28 cellular contexts compared by ENCODE assay signal in genomic region chr19:4197228-4197624, GRCh38. TPM values are rescaled to one million over a fixed set of nuclear protein-coding genes. Genes with fewer than 3 reads are reported as not detected.
DNase-seq lines count a peak whose midpoint lies in the region; ATAC-seq and TF ChIP-seq lines count a peak whose summit lies in the region.
"Had no signal": no experiment of that assay in that cellular context is flagged by ENCODE, and none has a peak within 500 bp of the region (broad histone marks: within the 10 kb centered on the region; RNA-seq: fewer than 3 reads in every experiment).

No MANE protein-coding gene starts in this region.

- peak overlapping the region; percentile 0 for H3K4me3 Mint-ChIP-seq in T-helper 1 cell treated with Interleukin-12 subunit alpha and Interleukin-12 subunit beta and Interleukin-4 antibody, amounts not matched to agents 30 μg/mL and 1 μg/mL, for 36 hours
- peak overlapping the region; percentile 82 for H3K4me3 Mint-ChIP-seq in Caco-2 (ENCODE audit: unreplicated experiment)
- H3K4me3 Mint-ChIP-seq in activated T-helper 1 cell treated with anti-CD3 and anti-CD28 coated beads, Interleukin-12 subunit alpha, Interleukin-12 subunit beta, Interleukin-2, Interleukin-4 antibody, amounts not matched to agents 30 ng/mL and 10 ng/mL and 1 ng/mL, durations not matched to agents 14 hours and 24 hours and 36 hours: no peak overlapping the region
- peak overlapping the region in 6 of 10 donors; percentile 30 to 62 (median 46) for H3K4me3 Mint-ChIP-seq in naive thymus-derived CD8-positive, alpha-beta T cell
- H3K4me3 Mint-ChIP-seq: HFFc6 had no signal

- H3K9me3 Mint-ChIP-seq in T-helper 1 cell treated with Interleukin-12 subunit alpha and Interleukin-12 subunit beta and Interleukin-4 antibody, amounts not matched to agents 30 μg/mL and 1 μg/mL, for 36 hours: peaks cover 11% of the 10 kb centered on the region
- H3K9me3 Mint-ChIP-seq in Caco-2 (ENCODE audit: unreplicated experiment): peaks cover 22% of the 10 kb centered on the region
- peaks cover 10% of the 10 kb centered on the region for H3K9me3 Mint-ChIP-seq in activated T-helper 1 cell treated with anti-CD3 and anti-CD28 coated beads, Interleukin-12 subunit alpha, Interleukin-12 subunit beta, Interleukin-2, Interleukin-4 antibody, amounts not matched to agents 30 ng/mL and 10 ng/mL and 1 ng/mL, durations not matched to agents 14 hours and 24 hours and 36 hours
- peaks cover 0 to 9% (median 0%) of the 10 kb centered on the region in 9 donors for H3K9me3 Mint-ChIP-seq in naive thymus-derived CD8-positive, alpha-beta T cell
- H3K9me3 Mint-ChIP-seq: CD4-positive, alpha-beta T cell had no signal

- POLR2A ChIA-PET in Caco-2 (lab: Charles Lee): no interaction called here
- POLR2A ChIA-PET in naive thymus-derived CD8-positive, alpha-beta T cell (lab: Charles Lee): no interaction called here

- peaks cover 2% of the 10 kb centered on the region; the same call in 1 of the 2 replicates for H3K27me3 ChIP-seq in Caco-2 (replicated peaks; ENCODE audit: control insufficient read depth, insufficient read depth, low read length)
- H3K27me3 ChIP-seq in effector memory CD4-positive, alpha-beta T cell (replicated peaks; ENCODE audit: control insufficient read depth, insufficient read depth, low read length, poor library complexity, severe bottlenecking): peaks cover 20% of the 10 kb centered on the region

- H3K27me3 Mint-ChIP-seq in T-helper 1 cell treated with Interleukin-12 subunit alpha and Interleukin-12 subunit beta and Interleukin-4 antibody, amounts not matched to agents 30 μg/mL and 1 μg/mL, for 36 hours (ENCODE audit: low read depth): peaks cover 41% of the 10 kb centered on the region
- peaks cover 32% of the 10 kb centered on the region for H3K27me3 Mint-ChIP-seq in Caco-2 (ENCODE audit: insufficient read depth, unreplicated experiment)
- H3K27me3 Mint-ChIP-seq in activated T-helper 1 cell treated with anti-CD3 and anti-CD28 coated beads, Interleukin-12 subunit alpha, Interleukin-12 subunit beta, Interleukin-2, Interleukin-4 antibody, amounts not matched to agents 30 ng/mL and 10 ng/mL and 1 ng/mL, durations not matched to agents 14 hours and 24 hours and 36 hours (ENCODE audit: insufficient read depth): peaks cover 17% of the 10 kb centered on the region
- H3K27me3 Mint-ChIP-seq in naive thymus-derived CD8-positive, alpha-beta T cell: peaks cover 32 to 66% (median 49%) of the 10 kb centered on the region in 5 donors

- no peak overlapping the region for H3K27ac ChIP-seq in effector memory CD4-positive, alpha-beta T cell (ENCODE audit: insufficient read depth, low read length, poor library complexity, severe bottlenecking)
- H3K27ac ChIP-seq: 22Rv1, pancreas, RWPE1, stomach, tibial artery had no signal

- H3K36me3 Mint-ChIP-seq in T-helper 1 cell treated with Interleukin-12 subunit alpha and Interleukin-12 subunit beta and Interleukin-4 antibody, amounts not matched to agents 30 μg/mL and 1 μg/mL, for 36 hours (ENCODE audit: low read depth): peaks cover 7% of the 10 kb centered on the region
- H3K36me3 Mint-ChIP-seq in Caco-2 (ENCODE audit: insufficient read depth, unreplicated experiment): peaks cover 12% of the 10 kb centered on the region
- peaks cover 3% of the 10 kb centered on the region for H3K36me3 Mint-ChIP-seq in activated T-helper 1 cell treated with anti-CD3 and anti-CD28 coated beads, Interleukin-12 subunit alpha, Interleukin-12 subunit beta, Interleukin-2, Interleukin-4 antibody, amounts not matched to agents 30 ng/mL and 10 ng/mL and 1 ng/mL, durations not matched to agents 14 hours and 24 hours and 36 hours (ENCODE audit: low read depth)
- peaks cover 4 to 12% (median 8%) of the 10 kb centered on the region in 3 donors for H3K36me3 Mint-ChIP-seq in naive thymus-derived CD8-positive, alpha-beta T cell

- H3K4me3 ChIP-seq in Caco-2 (ENCODE audit: low read depth, low read length): no peak overlapping the region
- no peak overlapping the region for H3K4me3 ChIP-seq in effector memory CD4-positive, alpha-beta T cell (ENCODE audit: insufficient read depth, low read depth, low read length, poor library complexity, severe bottlenecking)
- H3K4me3 ChIP-seq: pancreas, stomach, tibial artery had no signal

- H3K4me1 Mint-ChIP-seq in T-helper 1 cell treated with Interleukin-12 subunit alpha and Interleukin-12 subunit beta and Interleukin-4 antibody, amounts not matched to agents 30 μg/mL and 1 μg/mL, for 36 hours (ENCODE audit: low read depth): peaks cover 2% of the 10 kb centered on the region
- peaks cover 11% of the 10 kb centered on the region for H3K4me1 Mint-ChIP-seq in Caco-2 (ENCODE audit: low read depth, unreplicated experiment)
- peaks cover 6% of the 10 kb centered on the region for H3K4me1 Mint-ChIP-seq in activated T-helper 1 cell treated with anti-CD3 and anti-CD28 coated beads, Interleukin-12 subunit alpha, Interleukin-12 subunit beta, Interleukin-2, Interleukin-4 antibody, amounts not matched to agents 30 ng/mL and 10 ng/mL and 1 ng/mL, durations not matched to agents 14 hours and 24 hours and 36 hours (ENCODE audit: low read depth)
- peaks cover 12 to 15% (median 13%) of the 10 kb centered on the region in 4 donors for H3K4me1 Mint-ChIP-seq in naive thymus-derived CD8-positive, alpha-beta T cell

- ATAC-seq in naive thymus-derived CD8-positive, alpha-beta T cell: no peak
- ATAC-seq in sciatic nerve: no peak
- ATAC-seq: right cardiac atrium had no signal

- intact Hi-C loops in Caco-2 (cut with micrococcal nuclease; ENCODE audit: unreplicated experiment) (no loop called here), sciatic nerve (cut with DNase I) (no loop called here)
- intact Hi-C loops in activated T-helper 1 cell treated with anti-CD3 and anti-CD28 coated beads, Interleukin-12 subunit alpha, Interleukin-12 subunit beta, Interleukin-2, Interleukin-4 antibody, amounts not matched to agents 30 ng/mL and 10 ng/mL and 1 ng/mL, durations not matched to agents 14 hours and 24 hours and 36 hours (cut with micrococcal nuclease): no loop called here

- no TSS peak for BruUV-seq in Caco-2 (replicated peaks; lab: Mats Ljungman, UMichigan)

- H3K27ac Mint-ChIP-seq in T-helper 1 cell treated with Interleukin-12 subunit alpha and Interleukin-12 subunit beta and Interleukin-4 antibody, amounts not matched to agents 30 μg/mL and 1 μg/mL, for 36 hours: peak overlapping the region; percentile 26
- H3K27ac Mint-ChIP-seq in Caco-2 (ENCODE audit: unreplicated experiment): no peak overlapping the region
- peak overlapping the region; percentile 21 for H3K27ac Mint-ChIP-seq in activated T-helper 1 cell treated with anti-CD3 and anti-CD28 coated beads, Interleukin-12 subunit alpha, Interleukin-12 subunit beta, Interleukin-2, Interleukin-4 antibody, amounts not matched to agents 30 ng/mL and 10 ng/mL and 1 ng/mL, durations not matched to agents 14 hours and 24 hours and 36 hours
- H3K27ac Mint-ChIP-seq in naive thymus-derived CD8-positive, alpha-beta T cell: peak overlapping the region in 1 of 10 donors; percentile 77
- H3K27ac Mint-ChIP-seq: CD4-positive, alpha-beta T cell; HFFc6 had no signal

- DNase-seq in T-helper 1 cell (no peak), Caco-2 (no peak), sciatic nerve (ENCODE audit: low spot score) (no peak)
- DNase-seq in activated T-helper 1 cell treated with anti-CD3 and anti-CD28 coated beads, Interleukin-12 subunit alpha, Interleukin-12 subunit beta, Interleukin-2, Interleukin-4 antibody, amounts not matched to agents 30 ng/mL and 10 ng/mL and 1 ng/mL, durations not matched to agents 14 hours and 24 hours and 36 hours (ENCODE audit: low spot score): no peak
- no peak for DNase-seq in naive thymus-derived CD8-positive, alpha-beta T cell
- no peak for DNase-seq in stimulated activated CD4-positive, alpha-beta T cell treated with anti-CD3 and anti-CD28 coated beads, Interleukin-1b, Interleukin-23, amount 100 ng/mL, for 48 hours
- no peak for DNase-seq in effector memory CD4-positive, alpha-beta T cell
- DNase-seq: activated CD4-positive, alpha-beta T cell treated with anti-CD3 and anti-CD28 coated beads, Interleukin-2, amount 50 U/mL, for 48 hours; activated T-cell treated with anti-CD3 and anti-CD28 coated beads for 4 hours; aorta; CD4-positive, alpha-beta T cell; DMS153; dorsolateral prefrontal cortex; HFFc6; left cardiac atrium; mesenchymal stem cell; NCI-H1105 treated with DMSO at 0.1 percent for 48 hours; NCI-H2081; NCI-H345; NCI-H774; stomach; tibial artery had no signal

- TF ChIP-seq CTCF in Caco-2 (IDR thresholded peaks at IDR 0.05; ENCODE audit: insufficient read depth in 1 of 2, low read depth in 1 of 2, low read length in 1 of 2, severe bottlenecking in 1 of 2, unreplicated experiment in 1 of 2): no peak

- no peaks in the 10 kb centered on the region for H3K4me1 ChIP-seq in Caco-2
- no peaks in the 10 kb centered on the region for H3K4me1 ChIP-seq in effector memory CD4-positive, alpha-beta T cell (ENCODE audit: control insufficient read depth, insufficient read depth, low read length, poor library complexity, severe bottlenecking)

- no peaks in the 10 kb centered on the region for H3K9me3 ChIP-seq in Caco-2
- H3K9me3 ChIP-seq in effector memory CD4-positive, alpha-beta T cell (ENCODE audit: control insufficient read depth, low read length): no peaks in the 10 kb centered on the region
- H3K9me3 ChIP-seq: pancreas, stomach, tibial artery had no signal

- no peaks in the 10 kb centered on the region for H3K36me3 ChIP-seq in Caco-2 (ENCODE audit: control insufficient read depth, insufficient read depth, low read length)
- H3K36me3 ChIP-seq in effector memory CD4-positive, alpha-beta T cell (ENCODE audit: control insufficient read depth, insufficient read depth, low read length): no peaks in the 10 kb centered on the region
- H3K36me3 ChIP-seq: pancreas, stomach, tibial artery had no signal

- CTCF ChIA-PET in Caco-2 (lab: Charles Lee): no interaction called here

RNA-seq across cellular contexts. Expression of gene ANKRD24, which starts 14.7 kb away (rescaled TPM):
- total RNA-seq in Caco-2 (2022) (0.16 and 0.39 TPM in 2 replicates), sciatic nerve (1.3 TPM)
- 0.49 and 0.54 TPM in 2 replicates for total RNA-seq in activated T-helper 1 cell treated with anti-CD3 and anti-CD28 coated beads, Interleukin-12 subunit alpha, Interleukin-12 subunit beta, Interleukin-2, Interleukin-4 antibody, amounts not matched to agents 30 ng/mL and 10 ng/mL and 1 ng/mL, durations not matched to agents 14 hours and 24 hours and 36 hours
- total RNA-seq in naive thymus-derived CD8-positive, alpha-beta T cell: 1 to 10 TPM; 1.9 to 2.2 TPM
- polyA plus RNA-seq in naive thymus-derived CD8-positive, alpha-beta T cell: under 1 TPM in 2 of 3 donors, not detected in 1; 0.36 to 0.50 TPM

RNA-seq across cellular contexts. Expression of gene SIRT6, which starts 14.9 kb away (rescaled TPM):
- total RNA-seq in Caco-2 (2022) (18.2 and 20.1 TPM in 2 replicates), sciatic nerve (19.0 TPM)
- total RNA-seq in activated T-helper 1 cell treated with anti-CD3 and anti-CD28 coated beads, Interleukin-12 subunit alpha, Interleukin-12 subunit beta, Interleukin-2, Interleukin-4 antibody, amounts not matched to agents 30 ng/mL and 10 ng/mL and 1 ng/mL, durations not matched to agents 14 hours and 24 hours and 36 hours: 42.6 and 46.4 TPM in 2 replicates
- 10 to 100 TPM; 27.2 to 27.3 TPM for total RNA-seq in naive thymus-derived CD8-positive, alpha-beta T cell
- polyA plus RNA-seq in naive thymus-derived CD8-positive, alpha-beta T cell: 1 to 10 TPM in 2 of 3 donors, under 1 TPM in 1; 0.86 to 4.3 (median 1.4) TPM

RNA-seq across cellular contexts. Expression of gene EBI3, which starts 32.1 kb away (rescaled TPM):
- total RNA-seq in Caco-2 (2022): 0.68 and 0.81 TPM in 2 replicates
- 43.3 and 49.7 TPM in 2 replicates for total RNA-seq in activated T-helper 1 cell treated with anti-CD3 and anti-CD28 coated beads, Interleukin-12 subunit alpha, Interleukin-12 subunit beta, Interleukin-2, Interleukin-4 antibody, amounts not matched to agents 30 ng/mL and 10 ng/mL and 1 ng/mL, durations not matched to agents 14 hours and 24 hours and 36 hours
- under 1 TPM; 0.36 to 0.47 TPM for total RNA-seq in naive thymus-derived CD8-positive, alpha-beta T cell
- polyA plus RNA-seq in naive thymus-derived CD8-positive, alpha-beta T cell: not detected
- total RNA-seq in sciatic nerve: 3.0 TPM
- total RNA-seq: CD4-positive, alpha-beta T cell had no signal

RNA-seq across cellular contexts. Expression of gene CREB3L3, which starts 43.8 kb away (rescaled TPM):
- total RNA-seq in Caco-2 (2022) (1.1 and 2.3 TPM in 2 replicates), sciatic nerve (not detected)
- 0.13 TPM in 1 of 2 replicates, not detected in the other for total RNA-seq in activated T-helper 1 cell treated with anti-CD3 and anti-CD28 coated beads, Interleukin-12 subunit alpha, Interleukin-12 subunit beta, Interleukin-2, Interleukin-4 antibody, amounts not matched to agents 30 ng/mL and 10 ng/mL and 1 ng/mL, durations not matched to agents 14 hours and 24 hours and 36 hours
- total RNA-seq in naive thymus-derived CD8-positive, alpha-beta T cell: not detected
- polyA plus RNA-seq in naive thymus-derived CD8-positive, alpha-beta T cell: not detected
- total RNA-seq: aorta, HFFc6, left cardiac atrium, myocyte, right cardiac atrium had no signal
- polyA plus RNA-seq: right cardiac atrium had no signal

RNA-seq across cellular contexts. Expression of gene YJU2, which starts 49.7 kb away (rescaled TPM):
- 19.5 TPM in 2 replicates for total RNA-seq in Caco-2 (2022)
- 36.8 and 40.6 TPM in 2 replicates for total RNA-seq in activated T-helper 1 cell treated with anti-CD3 and anti-CD28 coated beads, Interleukin-12 subunit alpha, Interleukin-12 subunit beta, Interleukin-2, Interleukin-4 antibody, amounts not matched to agents 30 ng/mL and 10 ng/mL and 1 ng/mL, durations not matched to agents 14 hours and 24 hours and 36 hours
- 10 to 100 TPM; 32.9 to 33.8 TPM for total RNA-seq in naive thymus-derived CD8-positive, alpha-beta T cell
- polyA plus RNA-seq in naive thymus-derived CD8-positive, alpha-beta T cell: 10 to 100 TPM; 20.2 to 35.3 (median 28.1) TPM
- total RNA-seq in sciatic nerve: 17.3 TPM

Comparison
In these comparisons a context has a peak if more than half of its experiments do, and no peak if none do; other contexts are left out.
1. RNA of gene EBI3, which starts 32.1 kb away (total RNA-seq): 43.3 to 49.7 TPM in activated T-helper 1 cell treated with anti-CD3 and anti-CD28 coated beads, Interleukin-12 subunit alpha, Interleukin-12 subunit beta, Interleukin-2, Interleukin-4 antibody, amounts not matched to agents 30 ng/mL and 10 ng/mL and 1 ng/mL, durations not matched to agents 14 hours and 24 hours and 36 hours; 3.0 TPM in sciatic nerve (single experiment), 0.68 to 0.81 TPM in Caco-2 and 0.36 to 0.47 TPM in naive thymus-derived CD8-positive, alpha-beta T cell; every median in the first group is over 10 times any median in the second.